11 cellular contexts compared by ENCODE assay signal in genomic region chr2:222943820-222944219, GRCh38.
A peak's percentile ranks its signal among the peaks of the same experiment; 100 is the strongest.
DNase-seq lines count a peak whose midpoint lies in the region; ATAC-seq, FAIRE-seq and TF ChIP-seq lines count a peak whose summit lies in the region.
"Had no signal": no experiment of that assay in that cellular context is flagged by ENCODE, and none has a peak within 500 bp of the region (broad histone marks: within the 10 kb centered on the region; RNA-seq: fewer than 3 reads in every experiment).

No MANE protein-coding gene starts in this region.

- TF ChIP-seq POLR2A in lower leg skin (IDR thresholded peaks at IDR 0.05) (no peak), body of pancreas (IDR thresholded peaks at IDR 0.05) (no peak)

- no peak overlapping the region for H3K27ac ChIP-seq in body of pancreas

- peak; percentile 5 for FAIRE-seq in islet of Langerhans (lab: Jason Lieb, UNC)

- ATAC-seq in GM18502 (IDR thresholded peaks at IDR 0.05; ENCODE audit: poor library complexity, unreplicated experiment) (peak; percentile 79), GM21529 (IDR thresholded peaks at IDR 0.05; ENCODE audit: unreplicated experiment) (peak; percentile 85), HG03457 (IDR thresholded peaks at IDR 0.05; ENCODE audit: unreplicated experiment) (peak; percentile 63), body of pancreas (no peak)
- ATAC-seq: activated CD4-positive, CD25-positive, alpha-beta regulatory T cell treated with anti-CD3 and anti-CD28 coated beads, Interleukin-2, amount 50 U/mL, for 24 hours had no signal

- WGBS in lower leg skin, 2 donors: 36% methylated on average over 1 of the region's 1 CpG
- 64 to 82% methylated on average over 1 of the region's 1 CpG for WGBS in body of pancreas, 2 donors

- TF ChIP-seq CTCF in lower leg skin (IDR thresholded peaks at IDR 0.05) (no peak), body of pancreas (IDR thresholded peaks at IDR 0.05) (no peak)

- H3K4me3 ChIP-seq in lower leg skin (ENCODE audit: low read depth, poor library complexity, severe bottlenecking) (no peak overlapping the region), body of pancreas (no peak overlapping the region)

- no peaks in the 10 kb centered on the region for H3K27me3 ChIP-seq in body of pancreas

- no peaks in the 10 kb centered on the region for H3K9me3 ChIP-seq in body of pancreas

- no peaks in the 10 kb centered on the region for H3K4me1 ChIP-seq in body of pancreas

- intact Hi-C loops in lower leg skin (cut with DNase I; ENCODE audit: low total_unique reads) (no loop called here), body of pancreas (cut with DNase I) (no loop called here)

- H3K36me3 ChIP-seq in body of pancreas (replicated peaks in 1 of 2; ENCODE audit: insufficient read depth in 1 of 2, low read depth in 2 of 2): no peaks in the 10 kb centered on the region

- DNase-seq in lower leg skin (ENCODE audit: low spot score in 2 of 2) (no peak), body of pancreas (no peak), activated gamma-delta T cell (lab: John Stamatoyannopoulos, UW) (no peak), DMS 273 treated with DMSO at 0.1 percent for 48 hours (lab: John Stamatoyannopoulos, UW) (no peak)
- DNase-seq: DMS79 treated with DMSO at 0.1 percent for 48 hours, NCI-H524 treated with DMSO at 0.1 percent for 48 hours had no signal
